Comparison of ENCODE assay signal across 1 cellular context in the genomic region with DNA sequence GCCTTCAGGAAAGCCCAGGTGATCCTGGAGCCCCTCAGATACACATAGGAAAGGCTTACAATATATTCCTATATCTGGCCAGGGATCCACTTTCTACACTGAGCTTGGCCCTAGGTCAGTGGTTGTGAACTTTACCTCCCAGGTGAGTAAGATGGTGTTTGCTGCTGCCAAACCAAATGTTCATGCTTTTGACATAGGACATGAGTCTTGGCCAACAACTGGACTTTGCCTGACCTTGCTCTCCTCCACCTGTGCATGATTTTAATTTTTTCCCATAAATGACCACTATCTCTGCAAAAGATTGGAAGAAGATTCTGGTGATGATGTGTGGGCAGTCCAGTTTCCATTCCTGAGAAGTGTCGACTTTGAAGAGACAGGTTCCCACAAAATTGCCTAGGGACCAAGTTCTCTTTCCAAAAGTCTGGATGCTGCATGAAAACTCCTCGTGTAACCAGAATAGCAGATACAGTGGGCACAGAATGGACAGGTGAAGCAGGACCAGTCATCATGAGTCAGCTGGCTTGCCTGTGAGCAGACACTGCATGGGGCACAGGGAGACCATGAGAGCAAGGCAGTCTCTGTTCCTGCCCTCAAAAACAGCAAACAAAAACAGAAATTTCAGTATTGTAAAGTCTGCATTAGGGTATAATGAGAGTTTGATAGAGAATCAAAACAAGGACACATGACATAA.
TF ChIP-seq lines count a peak whose summit lies in the region.

No MANE protein-coding gene starts in this region.

TF ChIP-seq in HEK293T, 16 proteins besides CTCF, POLR2A, EP300 and RAD21:
- TF ChIP-seq FOXM1 (IDR thresholded peaks at IDR 0.05; ENCODE audit: borderline replicate concordance), result no peak
- no peak for TF ChIP-seq BHLHE40 (IDR thresholded peaks at IDR 0.05; ENCODE audit: borderline replicate concordance)
- no peak for TF ChIP-seq ARNT (IDR thresholded peaks at IDR 0.05)
- no peak for TF ChIP-seq SP1 (IDR thresholded peaks at IDR 0.05)
- no peak for TF ChIP-seq SUZ12 (IDR thresholded peaks at IDR 0.05)
- no peak for TF ChIP-seq FOXK2 (IDR thresholded peaks at IDR 0.05)
